Comparison of ENCODE assay signal across 26 cellular contexts in the genomic region with DNA sequence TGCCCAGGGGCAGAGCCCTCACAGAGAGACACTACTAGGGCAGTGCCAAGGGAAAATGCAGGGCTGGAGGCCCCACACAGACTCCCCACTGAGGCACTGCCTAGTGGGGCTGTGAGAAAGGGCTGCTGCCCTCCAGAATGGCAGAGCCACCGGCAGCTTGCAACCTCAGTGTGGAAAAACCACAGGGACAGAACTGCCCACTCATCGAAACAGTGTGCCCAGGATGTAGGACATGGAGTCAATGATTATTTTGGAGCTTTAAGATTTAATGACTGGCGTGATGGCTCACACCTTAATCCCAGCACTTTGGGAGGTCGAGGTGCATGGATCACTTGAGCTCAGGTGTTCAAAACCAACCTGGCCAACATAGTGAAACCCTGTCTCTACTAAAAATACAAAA.
"Had no signal": no experiment of that assay in that cellular context is flagged by ENCODE, and none has a peak within 500 bp of the region (broad histone marks: within the 10 kb centered on the region; RNA-seq: fewer than 3 reads in every experiment).

No MANE protein-coding gene starts in this region.

- H3K4me2 ChIP-seq: hepatocyte had no signal

- ATAC-seq: left lobe of liver; natural killer cell treated with Interleukin-12 subunit alpha and Interleukin-12 subunit beta and Interleukin-15 and Interleukin-18, amount 100 ng/mL, for 72 hours had no signal

- H3K27ac Mint-ChIP-seq: memory B cell; mesothelial cell of epicardium; natural killer cell treated with Interleukin-12 subunit alpha and Interleukin-12 subunit beta and Interleukin-15 and Interleukin-18, amount 100 ng/mL, for 72 hours; type B pancreatic cell had no signal

- H3K4me1 Mint-ChIP-seq: mesothelial cell of epicardium, neural crest cell had no signal

- H3K4me1 ChIP-seq: prostate gland, stomach, thyroid gland had no signal

- H3K27me3 Mint-ChIP-seq: memory B cell; naive B cell; natural killer cell treated with Interleukin-12 subunit alpha and Interleukin-12 subunit beta and Interleukin-15 and Interleukin-18, amount 100 ng/mL, for 72 hours; type B pancreatic cell had no signal

- H3K27ac ChIP-seq: dorsolateral prefrontal cortex, hepatocyte, prostate gland, stomach, thyroid gland had no signal

- H2AFZ ChIP-seq: hepatocyte had no signal

- FAIRE-seq: kidney had no signal

- H3K4me3 Mint-ChIP-seq: memory B cell; mesothelial cell of epicardium; naive B cell; natural killer cell treated with Interleukin-12 subunit alpha and Interleukin-12 subunit beta and Interleukin-15 and Interleukin-18, amount 100 ng/mL, for 72 hours; neural crest cell; type B pancreatic cell had no signal

- DNase-seq: cortex of kidney; dorsolateral prefrontal cortex; effector CD4-positive, alpha-beta T cell; foreskin fibroblast; gastrocnemius medialis; head of caudate nucleus; kidney; mucosa of descending colon; naive B cell; right cardiac atrium; spleen; stimulated activated CD4-positive, alpha-beta T cell treated with anti-CD3 and anti-CD28 coated beads, Interleukin-2, amount 100 ng/mL, for 48 hours; stimulated activated CD8-positive, alpha-beta memory T cell treated with anti-CD3 and anti-CD28 coated beads, Interleukin-4, amount 100 ng/mL, for 48 hours; stimulated activated naive CD4-positive, alpha-beta T cell treated with Interleukin-2 at 50 U/mL for 16 hours; stomach; thyroid gland had no signal

- H3K27me3 ChIP-seq: dorsolateral prefrontal cortex, gastrocnemius medialis, hepatocyte, spleen, stomach, thyroid gland had no signal

- H3K9me3 ChIP-seq: gastrocnemius medialis, mucosa of descending colon, prostate gland, spleen, stomach, thyroid gland had no signal

- H3K4me3 ChIP-seq: dorsolateral prefrontal cortex, gastrocnemius medialis, hepatocyte, lung, mucosa of descending colon, prostate gland, skin epidermis, spleen, stomach, thyroid gland had no signal
